ENCODE assay signal across 19 cellular contexts in the genomic region with DNA sequence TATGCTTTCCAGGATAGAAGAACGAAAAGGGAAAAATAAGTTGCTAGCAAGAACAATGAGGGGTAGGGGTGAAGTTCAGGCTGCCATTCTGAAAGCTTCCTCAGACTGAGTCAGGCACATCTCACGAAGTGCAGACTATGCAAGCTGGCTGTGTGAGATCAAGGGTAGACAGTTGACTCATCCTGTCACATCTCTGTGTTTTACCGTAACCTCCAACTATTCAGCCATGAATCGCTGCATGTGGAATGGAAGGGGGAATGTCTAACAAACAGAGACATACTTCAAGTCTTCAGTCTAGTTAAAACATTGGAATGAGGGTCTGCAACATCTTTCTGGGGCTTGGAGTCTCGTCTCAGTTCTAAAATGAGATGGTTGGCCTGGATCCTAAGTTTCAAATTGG. TPM values are rescaled to one million over a fixed set of nuclear protein-coding genes. Genes with fewer than 3 reads are reported as not detected.
DNase-seq lines count a peak whose midpoint lies in the region; ATAC-seq, FAIRE-seq and TF ChIP-seq lines count a peak whose summit lies in the region.
"Had no signal": no experiment of that assay in that cellular context is flagged by ENCODE, and none has a peak within 500 bp of the region (broad histone marks: within the 10 kb centered on the region; RNA-seq: fewer than 3 reads in every experiment).

No MANE protein-coding gene starts in this region.

- no peak for ATAC-seq in pancreas
- ATAC-seq: gastrocnemius medialis, left colon had no signal

- H3K36me3 Mint-ChIP-seq in nephron (ENCODE audit: low read depth), result no peaks in the 10 kb centered on the region
- H3K36me3 Mint-ChIP-seq: activated CD4-positive, alpha-beta memory T cell treated with anti-CD3 and anti-CD28 coated beads for 36 hours; CD4-positive, alpha-beta memory T cell had no signal

- no peaks in the 10 kb centered on the region for H3F3A ChIP-seq in Loucy (ENCODE audit: low read depth)

- H3K4me1 ChIP-seq in Loucy (ENCODE audit: insufficient read depth, low read length, poor library complexity, severe bottlenecking), result peaks cover 7% of the 10 kb centered on the region
- H3K4me1 ChIP-seq in pancreas, result peaks cover under 1 to 21% (median 10%) of the 10 kb centered on the region in 3 donors

- no peaks in the 10 kb centered on the region for H3K79me2 ChIP-seq in Loucy (ENCODE audit: insufficient read depth, low read length)

- POLR2A ChIA-PET in HEK293T (lab: Yijun Ruan, JAX), result no interaction called here

- TF ChIP-seq CTCF in Loucy (conservative IDR thresholded peaks at IDR 0.05; ENCODE audit: low read length), result no peak
- TF ChIP-seq CTCF in nephron (IDR thresholded peaks at IDR 0.05; ENCODE audit: unreplicated experiment in 3 of 3), result no peak
- TF ChIP-seq CTCF in pancreas (IDR thresholded peaks at IDR 0.05), result no peak

- H3K27ac Mint-ChIP-seq in nephron, result peak overlapping the region; percentile 8 to 82 (median 62)
- H3K27ac Mint-ChIP-seq: activated CD4-positive, alpha-beta memory T cell treated with anti-CD3 and anti-CD28 coated beads for 36 hours; CD4-positive, alpha-beta memory T cell; T-helper 1 cell treated with Interleukin-12 subunit alpha and Interleukin-12 subunit beta and Interleukin-4 antibody, amounts not matched to agents 30 μg/mL and 1 μg/mL, for 36 hours had no signal

- H3K27me3 ChIP-seq in Loucy (ENCODE audit: insufficient read depth, low read length, poor library complexity, severe bottlenecking) (no peaks in the 10 kb centered on the region), pancreas (no peaks in the 10 kb centered on the region)
- H3K27me3 ChIP-seq: gastrocnemius medialis had no signal

- CTCF ChIA-PET in HEK293T (lab: Yijun Ruan, JAX), result no interaction called here

- H2AFZ ChIP-seq in Loucy (ENCODE audit: low read length), result peak overlapping the region; percentile 2; the same call in 1 of the 2 replicates

- H3K36me3 ChIP-seq in Loucy (ENCODE audit: insufficient read depth, low read length) (no peaks in the 10 kb centered on the region), pancreas (no peaks in the 10 kb centered on the region)
- H3K36me3 ChIP-seq: gastrocnemius medialis, neutrophil had no signal

- no peaks in the 10 kb centered on the region for H3K27me3 Mint-ChIP-seq in nephron (ENCODE audit: low read depth)
- H3K27me3 Mint-ChIP-seq: activated CD4-positive, alpha-beta memory T cell treated with anti-CD3 and anti-CD28 coated beads for 36 hours; CD4-positive, alpha-beta memory T cell had no signal

- intact Hi-C loops in pancreas (cut with DNase I), result loop anchor here in 2 of 3 donors (10.0 kb wide), 2 partner anchors 221 to 339 kb away; no protein-coding TSS in a partner anchor

- peaks cover 34% of the 10 kb centered on the region for H3K4me1 Mint-ChIP-seq in nephron

- no peak overlapping the region for H3K4me3 Mint-ChIP-seq in nephron
- H3K4me3 Mint-ChIP-seq: activated CD4-positive, alpha-beta memory T cell treated with anti-CD3 and anti-CD28 coated beads for 36 hours; CD4-positive, alpha-beta memory T cell; T-helper 1 cell treated with Interleukin-12 subunit alpha and Interleukin-12 subunit beta and Interleukin-4 antibody, amounts not matched to agents 30 μg/mL and 1 μg/mL, for 36 hours had no signal

- no peak overlapping the region for H3K4me3 ChIP-seq in Loucy (ENCODE audit: low read length, poor library complexity, severe bottlenecking)
- H3K4me3 ChIP-seq in pancreas, result no peak overlapping the region
- H3K4me3 ChIP-seq: gastrocnemius medialis had no signal

- no peaks in the 10 kb centered on the region for H3K9me2 ChIP-seq in Loucy (replicated peaks; ENCODE audit: low read depth, low read length)

- no peak overlapping the region for H3K27ac ChIP-seq in pancreas
- H3K27ac ChIP-seq: gastrocnemius medialis, KMS-11, neutrophil had no signal

- DNase-seq in Daoy (ENCODE audit: low read depth) (peak; percentile 33), dedifferentiated amniotic fluid mesenchymal stem cell (ENCODE audit: extremely low spot score) (peak; percentile 17), pancreas (no peak), inferior parietal cortex (ENCODE audit: extremely low spot score) (no peak), GDM1 (lab: John Stamatoyannopoulos, UW) (no peak), HEK293T (ENCODE audit: extremely low spot score) (no peak)
- DNase-seq: activated CD4-positive, alpha-beta memory T cell treated with anti-CD3 and anti-CD28 coated beads for 36 hours; CD4-positive, alpha-beta memory T cell; gastrocnemius medialis; left colon; NCI-H2081 treated with DMSO at 0.1 percent for 48 hours had no signal

- no peaks in the 10 kb centered on the region for H3K9me3 Mint-ChIP-seq in nephron
- H3K9me3 Mint-ChIP-seq: activated CD4-positive, alpha-beta memory T cell treated with anti-CD3 and anti-CD28 coated beads for 36 hours; CD4-positive, alpha-beta memory T cell; T-helper 1 cell treated with Interleukin-12 subunit alpha and Interleukin-12 subunit beta and Interleukin-4 antibody, amounts not matched to agents 30 μg/mL and 1 μg/mL, for 36 hours had no signal

- FAIRE-seq in pancreas (lab: Jason Lieb, UNC), result no peak
- FAIRE-seq: GM19239, H1 had no signal

- no peak overlapping the region for H3K9ac ChIP-seq in Loucy (ENCODE audit: low read depth, low read length, poor library complexity, severe bottlenecking)
- H3K9ac ChIP-seq: KMS-11 had no signal

- no peaks in the 10 kb centered on the region for H3K9me3 ChIP-seq in Loucy (ENCODE audit: insufficient read depth, low read depth, low read length)
- H3K9me3 ChIP-seq in pancreas, result no peaks in the 10 kb centered on the region
- H3K9me3 ChIP-seq: gastrocnemius medialis, neutrophil had no signal

- no peaks in the 10 kb centered on the region for H4K20me1 ChIP-seq in Loucy (ENCODE audit: insufficient read depth, low read length, poor library complexity, severe bottlenecking)

- no peak overlapping the region for H3K4me2 ChIP-seq in Loucy (ENCODE audit: low read depth, low read length, poor library complexity, severe bottlenecking)
- H3K4me2 ChIP-seq: KMS-11 had no signal

- 82% methylated on average over 5 of the region's 5 CpGs for WGBS in pancreas, 2 donors

TF ChIP-seq in HEK293T, 16 proteins besides CTCF, POLR2A, EP300 and RAD21:
- TF ChIP-seq ZNF384 (IDR thresholded peaks at IDR 0.05) (no peak), SP1 (IDR thresholded peaks at IDR 0.05) (no peak), FOXK2 (IDR thresholded peaks at IDR 0.05) (no peak), SUZ12 (IDR thresholded peaks at IDR 0.05) (no peak)

RNA-seq across cellular contexts. Expression of a gene that starts 25.9 kb away (rescaled TPM):
- total RNA-seq in Daoy (2014; rRNA removed; shearing (Covaris generic)), result not detected in 2 replicates
- 1 to 10 TPM in 1 of 6 donors, under 1 TPM in 5; 0.56 to 2.4 (median 0.72) TPM for total RNA-seq in pancreas
- 1 to 10 TPM; 1.5 to 2.6 TPM for polyA plus RNA-seq in pancreas
- total RNA-seq: activated CD4-positive, alpha-beta memory T cell treated with anti-CD3 and anti-CD28 coated beads for 36 hours; CD4-positive, alpha-beta memory T cell; H1; OCI-LY7 had no signal
- polyA plus RNA-seq: CD4-positive, alpha-beta memory T cell had no signal

Comparison
In these comparisons a context has a peak if more than half of its experiments do, and no peak if none do; other contexts are left out.
1. DNase-seq: peak in Daoy (single experiment) and dedifferentiated amniotic fluid mesenchymal stem cell (single experiment); none in pancreas (0 of 6), inferior parietal cortex (single experiment), GDM1 (single experiment) and HEK293T (single experiment).